ENCODE assay signal across 13 cellular contexts in genomic region chr1:209653915-209654351, GRCh38. TPM values are rescaled to one million over a fixed set of nuclear protein-coding genes. Genes with fewer than 3 reads are reported as not detected.
DNase-seq lines count a peak whose midpoint lies in the region; ATAC-seq and TF ChIP-seq lines count a peak whose summit lies in the region.
"Had no signal": no experiment of that assay in that cellular context is flagged by ENCODE, and none has a peak within 500 bp of the region (broad histone marks: within the 10 kb centered on the region; RNA-seq: fewer than 3 reads in every experiment).

No MANE protein-coding gene starts in this region.

- H3K27ac Mint-ChIP-seq in dendritic cell treated with granulocyte-macrophage colony-stimulating factor and Interleukin-4, amounts not matched to agents 40 ng/mL and 50 ng/mL, for 4 days = peak overlapping the region; percentile 59
- H3K27ac Mint-ChIP-seq: activated naive CD8-positive, alpha-beta T cell treated with anti-CD3 and anti-CD28 coated beads for 36 hours had no signal

- no peak overlapping the region for H3K4me2 ChIP-seq in Karpas-422 (ENCODE audit: low read depth, low read length, poor library complexity, severe bottlenecking)

- no peaks in the 10 kb centered on the region for H3K9me3 ChIP-seq in Karpas-422 (ENCODE audit: low read length)
- H3K9me3 ChIP-seq: spleen had no signal

- peak; percentile 48 for ATAC-seq in GM19372 (IDR thresholded peaks at IDR 0.05; ENCODE audit: low read depth, unreplicated experiment)
- ATAC-seq in HG03342 (IDR thresholded peaks at IDR 0.05; ENCODE audit: unreplicated experiment) = peak; percentile 47
- no peak for ATAC-seq in HG02759 (IDR thresholded peaks at IDR 0.05; ENCODE audit: unreplicated experiment)

- H3K27me3 Mint-ChIP-seq in dendritic cell treated with granulocyte-macrophage colony-stimulating factor and Interleukin-4, amounts not matched to agents 40 ng/mL and 50 ng/mL, for 4 days = peaks cover 20% of the 10 kb centered on the region

- H3K36me3 Mint-ChIP-seq in dendritic cell treated with granulocyte-macrophage colony-stimulating factor and Interleukin-4, amounts not matched to agents 40 ng/mL and 50 ng/mL, for 4 days (ENCODE audit: low read depth) = no peaks in the 10 kb centered on the region
- H3K36me3 Mint-ChIP-seq: activated naive CD8-positive, alpha-beta T cell treated with anti-CD3 and anti-CD28 coated beads for 36 hours had no signal

- no peak for TF ChIP-seq CTCF in GM10266 (IDR thresholded peaks at IDR 0.05; ENCODE audit: control insufficient read depth, insufficient read depth, low read depth, missing control alignments)

- H3K79me2 ChIP-seq in Karpas-422 (ENCODE audit: low read length) = no peaks in the 10 kb centered on the region

- no peak overlapping the region for H3K27ac ChIP-seq in Karpas-422 (ENCODE audit: low read length)

- H3K4me3 Mint-ChIP-seq in dendritic cell treated with granulocyte-macrophage colony-stimulating factor and Interleukin-4, amounts not matched to agents 40 ng/mL and 50 ng/mL, for 4 days = no peak overlapping the region
- H3K4me3 Mint-ChIP-seq: activated naive CD8-positive, alpha-beta T cell treated with anti-CD3 and anti-CD28 coated beads for 36 hours had no signal

- H3K36me3 ChIP-seq in Karpas-422 (ENCODE audit: insufficient read depth, low read length) = no peaks in the 10 kb centered on the region
- H3K36me3 ChIP-seq: spleen had no signal

- H3K9ac ChIP-seq in Karpas-422 (ENCODE audit: low read length) = no peak overlapping the region

- H4K20me1 ChIP-seq in Karpas-422 (ENCODE audit: insufficient read depth, low read depth, low read length) = no peaks in the 10 kb centered on the region

- H3K27me3 ChIP-seq in Karpas-422 (ENCODE audit: low read length) = no peaks in the 10 kb centered on the region

- no peaks in the 10 kb centered on the region for H3K4me1 ChIP-seq in Karpas-422 (ENCODE audit: low read length)

- peak; percentile 81 for DNase-seq in renal cortical epithelial cell (ENCODE audit: low read depth)
- no peak for DNase-seq in Karpas-422
- DNase-seq in GM10266 (ENCODE audit: extremely low spot score) = no peak
- DNase-seq: activated naive CD8-positive, alpha-beta T cell treated with anti-CD3 and anti-CD28 coated beads for 36 hours; H7; IMR-90; NK-92 treated with Interleukin-12 subunit alpha and Interleukin-12 subunit beta, amount 100 ng/mL, for 24 hours; spleen had no signal

- H3K4me1 Mint-ChIP-seq in dendritic cell treated with granulocyte-macrophage colony-stimulating factor and Interleukin-4, amounts not matched to agents 40 ng/mL and 50 ng/mL, for 4 days (ENCODE audit: low read depth) = peaks cover 88% of the 10 kb centered on the region

- no peaks in the 10 kb centered on the region for H3K9me3 Mint-ChIP-seq in dendritic cell treated with granulocyte-macrophage colony-stimulating factor and Interleukin-4, amounts not matched to agents 40 ng/mL and 50 ng/mL, for 4 days
- H3K9me3 Mint-ChIP-seq: activated naive CD8-positive, alpha-beta T cell treated with anti-CD3 and anti-CD28 coated beads for 36 hours had no signal

- H3K9me2 ChIP-seq in Karpas-422 (replicated peaks; ENCODE audit: insufficient read depth, low read length) = no peaks in the 10 kb centered on the region

- intact Hi-C loops in dendritic cell treated with granulocyte-macrophage colony-stimulating factor and Interleukin-4, amounts not matched to agents 40 ng/mL and 50 ng/mL, for 4 days (cut with micrococcal nuclease) = loop anchor here (5.0 kb wide), 1 partner anchor 93 kb away; no protein-coding TSS in a partner anchor

- H3K4me3 ChIP-seq in Karpas-422 (ENCODE audit: low read length) = no peak overlapping the region
- H3K4me3 ChIP-seq: spleen had no signal

- H2AFZ ChIP-seq in Karpas-422 (ENCODE audit: low read length) = no peak overlapping the region

RNA-seq across cellular contexts. Expression of gene LAMB3, which starts 1.7 kb away (rescaled TPM):
- 108 and 433 TPM in 2 replicates for total RNA-seq in renal cortical epithelial cell
- 0.04 and 1.3 TPM in 2 replicates for total RNA-seq in Karpas-422 (2014; rRNA removed; shearing (Covaris generic); ENCODE audit: low replicate concordance)

RNA-seq across cellular contexts. Expression of gene G0S2, which starts 21.3 kb away (rescaled TPM):
- total RNA-seq in renal cortical epithelial cell = 67.4 and 108 TPM in 2 replicates
- 6.9 and 17.2 TPM in 2 replicates for total RNA-seq in Karpas-422 (2014; rRNA removed; shearing (Covaris generic); ENCODE audit: low replicate concordance)

RNA-seq across cellular contexts. Expression of gene HSD11B1, which starts 50.7 kb away (rescaled TPM):
- total RNA-seq in renal cortical epithelial cell = not detected in 2 replicates
- total RNA-seq in Karpas-422 (2014; rRNA removed; shearing (Covaris generic); ENCODE audit: low replicate concordance) = not detected in 2 replicates
- total RNA-seq: H7, lung microvascular endothelial cell had no signal

Comparison
In these comparisons a context has a peak if more than half of its experiments do, and no peak if none do; other contexts are left out.
1. RNA of gene LAMB3, which starts 1.7 kb away (total RNA-seq): 108 to 433 TPM in renal cortical epithelial cell; 0.04 to 1.3 TPM in Karpas-422; every median in the first group is over 10 times any median in the second.